1 cellular context compared by ENCODE assay signal in genomic region chr22:21457023-21457787, GRCh38.
TF ChIP-seq lines count a peak whose summit lies in the region.

No MANE protein-coding gene starts in this region.

TF ChIP-seq in HCT116, 20 proteins besides CTCF, POLR2A, EP300 and RAD21 (continued from another document):
- TF ChIP-seq REST (IDR thresholded peaks at IDR 0.05; ENCODE audit: low read depth) (no peak), EZH2phosphoT487 (IDR thresholded peaks at IDR 0.05; ENCODE audit: borderline replicate concordance) (no peak), POLR2AphosphoS5 (IDR thresholded peaks at IDR 0.05; ENCODE audit: low read depth, low read length) (no peak), SIN3A (IDR thresholded peaks at IDR 0.05; ENCODE audit: low read depth) (no peak), CEBPB (IDR thresholded peaks at IDR 0.05; ENCODE audit: low read depth) (no peak), SRF (IDR thresholded peaks at IDR 0.05; ENCODE audit: low read depth) (no peak), ZFX (IDR thresholded peaks at IDR 0.05) (no peak), ZNF274 (IDR thresholded peaks at IDR 0.05; ENCODE audit: low read depth, low read length) (no peak), TCF7L2 (IDR thresholded peaks at IDR 0.05; ENCODE audit: borderline replicate concordance, extremely low read depth, insufficient read depth, insufficient read length) (no peak), EGR1 (IDR thresholded peaks at IDR 0.05; ENCODE audit: low read depth) (no peak), ATF3 (IDR thresholded peaks at IDR 0.05) (no peak), YY1 (IDR thresholded peaks at IDR 0.05; ENCODE audit: extremely low read depth, insufficient replicate concordance, low read depth, low read length) (no peak)
TF ChIP-seq in HCT116: peak in this region for 0.
